Comparison of ENCODE assay signal across 14 cellular contexts in the genomic region with DNA sequence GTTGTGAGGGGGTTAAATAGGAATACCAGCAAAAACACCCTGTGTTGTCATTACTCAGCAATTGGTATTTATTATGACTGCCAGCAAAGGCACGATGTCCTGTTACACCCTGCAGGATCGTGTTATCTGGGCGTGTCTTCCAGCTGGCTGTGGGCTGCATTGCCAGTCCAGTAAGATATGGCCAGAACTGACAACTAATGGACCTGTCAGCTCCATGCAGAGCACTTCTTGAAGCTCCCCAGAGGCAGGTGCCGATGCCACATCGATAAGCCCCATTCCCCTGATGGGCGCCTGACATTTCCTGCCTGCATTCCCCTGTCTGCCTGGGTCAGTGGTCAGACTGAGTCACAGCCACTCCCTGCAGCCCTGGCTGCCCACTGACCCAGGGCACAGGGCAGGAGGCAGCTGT.
A peak's percentile ranks its signal among the peaks of the same experiment; 100 is the strongest.
DNase-seq lines count a peak whose midpoint lies in the region; ATAC-seq and TF ChIP-seq lines count a peak whose summit lies in the region.
"Had no signal": no experiment of that assay in that cellular context is flagged by ENCODE, and none has a peak within 500 bp of the region (broad histone marks: within the 10 kb centered on the region; RNA-seq: fewer than 3 reads in every experiment).

No MANE protein-coding gene starts in this region.

- intact Hi-C loops in Panc1 (cut with micrococcal nuclease; ENCODE audit: unreplicated experiment) (no loop called here), psoas muscle (cut with DNase I) (no loop called here), transverse colon (cut with DNase I; ENCODE audit: low total_unique reads) (no loop called here)

- CTCF ChIA-PET in Panc1 (lab: Charles Lee): no interaction called here

- no peaks in the 10 kb centered on the region for H3K27me3 ChIP-seq in Panc1 (ENCODE audit: control insufficient read depth, insufficient read depth, low read length)
- H3K27me3 ChIP-seq in psoas muscle (ENCODE audit: insufficient read depth in 3 of 3, low read length in 2 of 3): no peaks in the 10 kb centered on the region
- peaks cover 33% of the 10 kb centered on the region for H3K27me3 ChIP-seq in transverse colon
- H3K27me3 ChIP-seq: upper lobe of left lung had no signal

- H3K27ac ChIP-seq in Panc1 (ENCODE audit: low read length): no peak overlapping the region
- H3K27ac ChIP-seq in psoas muscle: peak overlapping the region; percentile 4
- no peak overlapping the region for H3K27ac ChIP-seq in transverse colon
- no peak overlapping the region for H3K27ac ChIP-seq in caudate nucleus (ENCODE audit: low read depth, low read length)
- H3K27ac ChIP-seq: upper lobe of left lung had no signal

- no TSS peak for BruUV-seq in Panc1 (replicated peaks; lab: Mats Ljungman, UMichigan)

- ATAC-seq in Panc1 (peak; percentile 69), psoas muscle (peak; percentile 67 to 95 (median 87))
- ATAC-seq: GM23338 had no signal

- H3K4me3 ChIP-seq in Panc1 (ENCODE audit: low read depth in 2 of 2, low read length in 2 of 2) (no peak overlapping the region), psoas muscle (no peak overlapping the region), transverse colon (no peak overlapping the region)
- H3K4me3 ChIP-seq: GM23338, upper lobe of left lung had no signal

- no peak for TF ChIP-seq CTCF in Panc1 (IDR thresholded peaks at IDR 0.05)
- TF ChIP-seq CTCF in psoas muscle (IDR thresholded peaks at IDR 0.05): no peak
- no peak for TF ChIP-seq CTCF in transverse colon (IDR thresholded peaks at IDR 0.05)

- TF ChIP-seq POLR2A in transverse colon (IDR thresholded peaks at IDR 0.05): no peak

- DNase-seq in EH (ENCODE audit: low read depth) (peak; percentile 37), Panc1 (ENCODE audit: low read depth, low spot score) (no peak), fibroblast of gingiva (ENCODE audit: low read depth) (peak; percentile 24), psoas muscle (peak in 1 of 2 donors; percentile 56), transverse colon (no peak), occipital lobe (lab: John Stamatoyannopoulos, UW) (no peak), caudate nucleus (lab: John Stamatoyannopoulos, UW) (no peak), KBM-7 (no peak)
- DNase-seq: dermis blood vessel endothelial cell, DMS79, immature natural killer cell, NCI-H1092 had no signal

- peaks cover 48% of the 10 kb centered on the region for H3K4me1 ChIP-seq in Panc1 (ENCODE audit: control insufficient read depth, insufficient read depth, low read length)
- peaks cover 9% of the 10 kb centered on the region for H3K4me1 ChIP-seq in psoas muscle
- H3K4me1 ChIP-seq in transverse colon: no peaks in the 10 kb centered on the region

- in situ Hi-C loops in Panc1 (cut with HindIII; ENCODE audit: low pct_unique_long_range_greater_than_20kb, low sequenced_read_pairs) (no loop called here), transverse colon (cut with MboI; ENCODE audit: low pct_ligation_motif_present in 1 of 4, low pct_unique_long_range_greater_than_20kb in 1 of 4, low sequenced_read_pairs in 3 of 4) (no loop called here), KBM-7 (cut with MboI; ENCODE audit: low pct_unique_long_range_greater_than_20kb, low sequenced_read_pairs) (no loop called here)

- WGBS in psoas muscle, 3 donors: 15 to 26% (median 22%) methylated on average over 6 of the region's 6 CpGs
- 58 to 70% methylated on average over 2 to 6 of the region's 6 CpGs for whole genome bisulfite sequencing in transverse colon (ENCODE audit: low coverage in 1 of 2), 2 donors

- POLR2A ChIA-PET in Panc1 (lab: Charles Lee): interaction anchor here (0.6 kb wide), 1 partner anchor 60 kb away, joined by 3 read pairs; no protein-coding TSS in a partner anchor

- no peaks in the 10 kb centered on the region for H3K36me3 ChIP-seq in Panc1 (ENCODE audit: control insufficient read depth, insufficient read depth, low read length)
- no peaks in the 10 kb centered on the region for H3K36me3 ChIP-seq in psoas muscle (ENCODE audit: insufficient read depth in 1 of 2, low read depth in 1 of 2)
- H3K36me3 ChIP-seq in transverse colon: no peaks in the 10 kb centered on the region
- H3K36me3 ChIP-seq: upper lobe of left lung had no signal

- H3K9me3 ChIP-seq in Panc1 (ENCODE audit: control insufficient read depth, insufficient read depth, low read depth, low read length): no peaks in the 10 kb centered on the region
- no peaks in the 10 kb centered on the region for H3K9me3 ChIP-seq in psoas muscle
- H3K9me3 ChIP-seq in transverse colon: no peaks in the 10 kb centered on the region
- H3K9me3 ChIP-seq: upper lobe of left lung had no signal

- no peak for TF ChIP-seq EP300 in transverse colon (IDR thresholded peaks at IDR 0.05; ENCODE audit: low read depth)

Comparison
In these comparisons a context has a peak if more than half of its experiments do, and no peak if none do; other contexts are left out.
1. DNase-seq: peak in EH (single experiment) and fibroblast of gingiva (single experiment); none in Panc1 (single experiment), transverse colon (single experiment), occipital lobe (single experiment), caudate nucleus (0 of 61) and KBM-7 (single experiment).